31 cellular contexts compared by ENCODE assay signal in the genomic region with DNA sequence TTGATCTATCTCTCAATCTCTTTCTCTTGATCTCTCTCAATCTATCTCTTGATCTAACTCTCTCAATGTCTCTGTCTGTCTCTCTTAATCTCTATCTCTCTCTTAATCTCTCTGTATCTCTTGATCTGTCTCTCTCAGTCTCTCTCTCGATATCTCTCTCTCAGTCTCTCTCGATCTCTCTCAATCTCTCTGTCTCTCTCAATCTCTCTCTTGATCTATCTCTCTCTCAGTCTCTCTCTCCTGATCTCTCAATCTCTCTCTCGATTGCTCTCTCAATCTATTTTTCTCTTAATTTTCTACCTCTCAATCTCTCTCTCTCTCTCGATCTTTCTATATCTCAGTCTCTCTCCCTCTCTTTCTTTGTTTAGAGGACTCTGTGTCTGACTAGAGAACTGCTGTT.
DNase-seq lines count a peak whose midpoint lies in the region; TF ChIP-seq lines count a peak whose summit lies in the region.
"Had no signal": no experiment of that assay in that cellular context is flagged by ENCODE, and none has a peak within 500 bp of the region (broad histone marks: within the 10 kb centered on the region; RNA-seq: fewer than 3 reads in every experiment).

No MANE protein-coding gene starts in this region.

- no peak overlapping the region for H2BK120ac ChIP-seq in mesendoderm (ENCODE audit: low read depth, low read length)
- H2BK120ac ChIP-seq in neuronal stem cell (ENCODE audit: low read depth, low read length) = peak overlapping the region; percentile 95

- H3K36me3 ChIP-seq in HEK293 (ENCODE audit: control insufficient read depth in 2 of 2, insufficient read depth in 1 of 2, low read length in 2 of 2) (no peaks in the 10 kb centered on the region), mesendoderm (ENCODE audit: control insufficient read depth, insufficient read depth, low read length) (no peaks in the 10 kb centered on the region), neuronal stem cell (replicated peaks in 1 of 2; ENCODE audit: control insufficient read depth in 2 of 2, insufficient read depth in 2 of 2, low read length in 2 of 2) (no peaks in the 10 kb centered on the region)
- H3K36me3 ChIP-seq: BE2C; BLaER1; BLaER1 treated with 17β-estradiol and CSF1 and Interleukin-3, amounts not matched to agents 10 nM and 100 nM had no signal

- H3K9ac ChIP-seq in mesendoderm (ENCODE audit: low read length) (no peak overlapping the region), neuronal stem cell (ENCODE audit: low read depth, low read length, poor library complexity) (no peak overlapping the region)
- H3K9ac ChIP-seq: BLaER1; BLaER1 treated with 17β-estradiol and CSF1 and Interleukin-3, amounts not matched to agents 10 nM and 100 nM had no signal

- H3K4me1 ChIP-seq in HEK293 (ENCODE audit: control insufficient read depth, insufficient read depth, low read length) (no peaks in the 10 kb centered on the region), mesendoderm (ENCODE audit: control insufficient read depth, low read depth, low read length) (peaks cover 3% of the 10 kb centered on the region), neuronal stem cell (ENCODE audit: control insufficient read depth in 2 of 2, insufficient read depth in 1 of 2, low read depth in 1 of 2, low read length in 2 of 2) (no peaks in the 10 kb centered on the region)
- H3K4me1 ChIP-seq: A549, BE2C, Caco-2 had no signal

- H3K9me3 ChIP-seq in HEK293 (ENCODE audit: control insufficient read depth, insufficient read depth, low read depth, low read length) (no peaks in the 10 kb centered on the region), neuronal stem cell (replicated peaks in 1 of 2; ENCODE audit: control insufficient read depth in 2 of 2, insufficient read depth in 1 of 2, low read depth in 1 of 2, low read length in 2 of 2) (no peaks in the 10 kb centered on the region)
- H3K9me3 ChIP-seq: A549, BE2C, Caco-2 had no signal

- no peak overlapping the region for H3K14ac ChIP-seq in neuronal stem cell (ENCODE audit: low read length)

- H3K27me3 ChIP-seq in mesendoderm (ENCODE audit: insufficient read depth, low read length, poor library complexity) (no peaks in the 10 kb centered on the region), neuronal stem cell (ENCODE audit: control insufficient read depth in 3 of 3, insufficient read depth in 3 of 3, low read depth in 1 of 3, low read length in 3 of 3) (peaks cover 0 to 7% (median 0%) of the 10 kb centered on the region in 3 experiments)
- H3K27me3 ChIP-seq: BE2C; BLaER1; BLaER1 treated with 17β-estradiol and CSF1 and Interleukin-3, amounts not matched to agents 10 nM and 100 nM had no signal

- H2AFZ ChIP-seq in neuronal stem cell (ENCODE audit: low read length) = no peak overlapping the region

- H3K4me2 ChIP-seq in mesendoderm (ENCODE audit: low read length) (no peak overlapping the region), neuronal stem cell (ENCODE audit: insufficient read depth, low read length, poor library complexity, severe bottlenecking) (no peak overlapping the region)
- H3K4me2 ChIP-seq: A549 had no signal

- POLR2A ChIA-PET in HEK293 (lab: Yijun Ruan, JAX) = no interaction called here

- H4K91ac ChIP-seq in neuronal stem cell (ENCODE audit: low read depth, low read length, poor library complexity) = no peak overlapping the region

- H2BK5ac ChIP-seq in mesendoderm (ENCODE audit: low read length) (peak overlapping the region; percentile 81), neuronal stem cell (ENCODE audit: low read length) (no peak overlapping the region)

- H3K4ac ChIP-seq in mesendoderm (ENCODE audit: low read depth, low read length) = no peak overlapping the region
- no peak overlapping the region for H3K4ac ChIP-seq in neuronal stem cell (ENCODE audit: low read length)

- DNase-seq in mesendoderm (no peak), neuronal stem cell (ENCODE audit: low spot score) (no peak), SKM-1 (lab: John Stamatoyannopoulos, UW; ENCODE audit: unreplicated experiment) (no peak), coronary artery (ENCODE audit: low spot score) (no peak), NAMALWA (ENCODE audit: low spot score) (no peak)
- DNase-seq: 8988T; ACHN; AML-193; BE2C; C1 segment of cervical spinal cord; Caco-2; Calu3; CD4-positive, alpha-beta memory T cell; CD4-positive, alpha-beta T cell; CD4-positive, CD25-positive, alpha-beta regulatory T cell; CD8-positive, alpha-beta memory T cell; CD8-positive, alpha-beta T cell; COR-L47; DMS 273 treated with DMSO at 0.1 percent for 48 hours; DMS153; DMS53; DMS79; DMS79 treated with DMSO at 0.1 percent for 48 hours; DND-41; EL had no signal

- H3K23ac ChIP-seq in mesendoderm (ENCODE audit: low read length) (no peak overlapping the region), neuronal stem cell (ENCODE audit: low read depth, low read length, poor library complexity) (no peak overlapping the region)

- CTCF ChIA-PET in HEK293 (lab: Yijun Ruan, JAX) = no interaction called here

- no peak overlapping the region for H2AK5ac ChIP-seq in mesendoderm (ENCODE audit: low read length)
- no peak overlapping the region for H2AK5ac ChIP-seq in neuronal stem cell (ENCODE audit: low read depth, low read length)

- WGBS in mesendoderm (ENCODE audit: extremely low coverage, insufficient coverage, low lambda C conversion rate) = 100% methylated on average over 2 of the region's 4 CpGs
- 100% methylated on average over 1 to 2 of the region's 4 CpGs for WGBS in neuronal stem cell (ENCODE audit: extremely low coverage in 2 of 2, insufficient read length in 2 of 2, insufficient replicate concordance in 1 of 2), 2 donors

- H3K79me1 ChIP-seq in mesendoderm (ENCODE audit: low read length) (no peaks in the 10 kb centered on the region), neuronal stem cell (ENCODE audit: low read depth, low read length) (no peaks in the 10 kb centered on the region)

- H2BK12ac ChIP-seq in neuronal stem cell (ENCODE audit: low read length) = no peak overlapping the region

- H3K27ac ChIP-seq in HEK293 (ENCODE audit: extremely low read depth, low read depth, low read length) (no peak overlapping the region), mesendoderm (ENCODE audit: low read depth, low read length) (no peak overlapping the region), neuronal stem cell (replicated peaks; ENCODE audit: low read length) (no peak overlapping the region), coronary artery (no peak overlapping the region)
- H3K27ac ChIP-seq: 22Rv1; A549; BLaER1; BLaER1 treated with 17β-estradiol and CSF1 and Interleukin-3, amounts not matched to agents 10 nM and 100 nM; C4-2B had no signal

- TF ChIP-seq CTCF in HEK293 (tag by site-specific recombination; IDR thresholded peaks at IDR 0.05) (no peak), coronary artery (IDR thresholded peaks at IDR 0.05) (no peak)

- H3K18ac ChIP-seq in mesendoderm (ENCODE audit: low read length) (no peak overlapping the region), neuronal stem cell (ENCODE audit: low read length) (no peak overlapping the region)

- H3K4me3 ChIP-seq in HEK293 (ENCODE audit: low read depth, low read length) (no peak overlapping the region), mesendoderm (ENCODE audit: low read length) (no peak overlapping the region), neuronal stem cell (ENCODE audit: low read length in 2 of 2) (no peak overlapping the region), coronary artery (no peak overlapping the region)
- H3K4me3 ChIP-seq: A549; BLaER1; BLaER1 treated with 17β-estradiol and CSF1 and Interleukin-3, amounts not matched to agents 10 nM and 100 nM had no signal

- H4K5ac ChIP-seq in mesendoderm (ENCODE audit: low read length) = no peak overlapping the region

- H3K56ac ChIP-seq in mesendoderm (ENCODE audit: low read length) = no peak overlapping the region

- H4K8ac ChIP-seq in mesendoderm (ENCODE audit: low read depth, low read length) = no peak overlapping the region
- no peak overlapping the region for H4K8ac ChIP-seq in neuronal stem cell (ENCODE audit: low read depth, low read length)

- H3K79me2 ChIP-seq in mesendoderm (ENCODE audit: control insufficient read depth, insufficient read depth, low read length) = no peaks in the 10 kb centered on the region

- H2BK15ac ChIP-seq in mesendoderm (replicated peaks; ENCODE audit: low read depth) (no peak overlapping the region), neuronal stem cell (ENCODE audit: low read length) (no peak overlapping the region)

TF ChIP-seq in HEK293, 187 proteins besides CTCF, POLR2A, EP300 and RAD21:
- TF ChIP-seq ZNF366 (tag by site-specific recombination; conservative IDR thresholded peaks at IDR 0.05) (peak; percentile 48; the same call in 1 of the 2 replicates), ZNF596 (tag by site-specific recombination; IDR thresholded peaks at IDR 0.05) (peak; percentile 96), OSR2 (tag by site-specific recombination; IDR thresholded peaks at IDR 0.05) (no peak), OVOL3 (tag by site-specific recombination; IDR thresholded peaks at IDR 0.05) (no peak), ZNF24 (tag by site-specific recombination; IDR thresholded peaks at IDR 0.05) (no peak), ZNF792 (tag by site-specific recombination; IDR thresholded peaks at IDR 0.05) (no peak)
- TF ChIP-seq, protein P1, sequence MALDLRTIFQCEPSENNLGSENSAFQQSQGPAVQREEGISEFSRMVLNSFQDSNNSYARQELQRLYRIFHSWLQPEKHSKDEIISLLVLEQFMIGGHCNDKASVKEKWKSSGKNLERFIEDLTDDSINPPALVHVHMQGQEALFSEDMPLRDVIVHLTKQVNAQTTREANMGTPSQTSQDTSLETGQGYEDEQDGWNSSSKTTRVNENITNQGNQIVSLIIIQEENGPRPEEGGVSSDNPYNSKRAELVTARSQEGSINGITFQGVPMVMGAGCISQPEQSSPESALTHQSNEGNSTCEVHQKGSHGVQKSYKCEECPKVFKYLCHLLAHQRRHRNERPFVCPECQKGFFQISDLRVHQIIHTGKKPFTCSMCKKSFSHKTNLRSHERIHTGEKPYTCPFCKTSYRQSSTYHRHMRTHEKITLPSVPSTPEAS (tag by site-specific recombination; IDR thresholded peaks at IDR 0.05) = no peak
- TF ChIP-seq, protein P2, sequence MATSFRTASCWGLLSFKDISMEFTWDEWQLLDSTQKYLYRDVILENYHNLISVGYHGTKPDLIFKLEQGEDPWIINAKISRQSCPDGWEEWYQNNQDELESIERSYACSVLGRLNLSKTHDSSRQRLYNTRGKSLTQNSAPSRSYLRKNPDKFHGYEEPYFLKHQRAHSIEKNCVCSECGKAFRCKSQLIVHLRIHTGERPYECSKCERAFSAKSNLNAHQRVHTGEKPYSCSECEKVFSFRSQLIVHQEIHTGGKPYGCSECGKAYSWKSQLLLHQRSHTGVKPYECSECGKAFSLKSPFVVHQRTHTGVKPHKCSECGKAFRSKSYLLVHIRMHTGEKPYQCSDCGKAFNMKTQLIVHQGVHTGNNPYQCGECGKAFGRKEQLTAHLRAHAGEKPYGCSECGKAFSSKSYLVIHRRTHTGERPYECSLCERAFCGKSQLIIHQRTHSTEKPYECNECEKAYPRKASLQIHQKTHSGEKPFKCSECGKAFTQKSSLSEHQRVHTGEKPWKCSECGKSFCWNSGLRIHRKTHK (tag by site-specific recombination; IDR thresholded peaks at IDR 0.05) = no peak
TF ChIP-seq in HEK293: peak in this region for 2.
